ENCODE assay signal across 15 cellular contexts in the genomic region with DNA sequence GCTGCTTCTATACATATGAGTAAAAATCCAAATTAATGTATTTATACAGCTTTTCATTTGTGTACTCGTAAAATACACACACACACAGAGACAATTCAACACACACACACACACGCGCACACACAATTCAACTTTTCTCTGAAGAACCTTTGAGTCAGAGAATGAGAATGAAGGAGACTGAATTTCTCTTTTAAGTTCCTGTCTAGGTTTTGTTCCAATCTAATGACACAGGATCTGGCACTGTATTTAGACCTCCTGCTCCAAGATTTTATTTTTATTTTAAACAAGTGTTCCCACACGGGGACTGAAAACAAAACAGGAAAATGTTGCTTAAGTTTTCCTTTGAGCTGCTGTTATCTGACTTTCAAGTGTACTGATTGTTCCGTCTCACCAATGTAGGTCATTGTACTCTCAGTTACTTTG.
DNase-seq lines count a peak whose midpoint lies in the region; FAIRE-seq and TF ChIP-seq lines count a peak whose summit lies in the region.
"Had no signal": no experiment of that assay in that cellular context is flagged by ENCODE, and none has a peak within 500 bp of the region (broad histone marks: within the 10 kb centered on the region; RNA-seq: fewer than 3 reads in every experiment).

No MANE protein-coding gene starts in this region.

- no peaks in the 10 kb centered on the region for H3K9me3 ChIP-seq in right atrium auricular region
- H3K9me3 ChIP-seq in skeletal muscle satellite cell (replicated peaks; ENCODE audit: low read length) = no peaks in the 10 kb centered on the region
- H3K9me3 ChIP-seq: colonic mucosa, neutrophil had no signal

- no peak for TF ChIP-seq CTCF in right atrium auricular region (IDR thresholded peaks at IDR 0.05)

- peaks cover 0 to 79% of the 10 kb centered on the region in 2 donors for H3K4me1 ChIP-seq in right atrium auricular region
- peaks cover 40% of the 10 kb centered on the region for H3K4me1 ChIP-seq in skeletal muscle satellite cell (ENCODE audit: control insufficient read depth, insufficient read depth, low read length)
- H3K4me1 ChIP-seq: colonic mucosa had no signal

- H3K36me3 ChIP-seq in right atrium auricular region (no peaks in the 10 kb centered on the region), skeletal muscle satellite cell (ENCODE audit: insufficient read depth, low read length) (no peaks in the 10 kb centered on the region)
- H3K36me3 ChIP-seq: colonic mucosa, neutrophil had no signal

- peak overlapping the region; percentile 42 for H3K9ac ChIP-seq in skeletal muscle satellite cell (ENCODE audit: low read depth, low read length)

- H3K27ac ChIP-seq in right atrium auricular region = peak overlapping the region; percentile 80 to 83
- H3K27ac ChIP-seq: colonic mucosa, neutrophil, SK-N-MC had no signal

- FAIRE-seq in endometrium (lab: Jason Lieb, UNC) = peak; percentile 95

- H3K4me3 ChIP-seq in right atrium auricular region (no peak overlapping the region), skeletal muscle satellite cell (ENCODE audit: low read length) (peak overlapping the region; percentile 5)
- H3K4me3 ChIP-seq: colonic mucosa, SK-N-MC had no signal

- H3K27me3 ChIP-seq in right atrium auricular region = no peaks in the 10 kb centered on the region
- no peaks in the 10 kb centered on the region for H3K27me3 ChIP-seq in skeletal muscle satellite cell (ENCODE audit: control insufficient read depth, insufficient read depth, low read length)
- H3K27me3 ChIP-seq: colonic mucosa, neutrophil had no signal

- peak overlapping the region; percentile 70 for H3K4me2 ChIP-seq in skeletal muscle satellite cell (ENCODE audit: low read length)

- DNase-seq in GM04503 (ENCODE audit: low read depth) (peak; percentile 37), right atrium auricular region (ENCODE audit: low spot score) (no peak), cortex of kidney (lab: John Stamatoyannopoulos, UW) (no peak), NK-92 (lab: John Stamatoyannopoulos, UW; ENCODE audit: unreplicated experiment) (no peak)
- no peak for DNase-seq in activated CD4-positive, alpha-beta T cell treated with anti-CD3 and anti-CD28 coated beads for 4 hours
- DNase-seq in activated CD8-positive, alpha-beta memory T cell treated with anti-CD3 and anti-CD28 coated beads, Interleukin-2, amount 50 U/mL, for 48 hours = no peak
- DNase-seq: activated CD8-positive, alpha-beta memory T cell treated with anti-CD3 and anti-CD28 coated beads, Interleukin-2, amount 10 ng/mL, durations not matched to agents 7 days and 5 days; activated naive CD4-positive, alpha-beta T cell treated with Interleukin-2 at 50 U/mL for 16 hours; colonic mucosa; NCI-H2171 treated with DMSO at 0.1 percent for 48 hours; stimulated activated CD4-positive, alpha-beta T cell treated with anti-CD3 and anti-CD28 coated beads, Interleukin-12 subunit alpha, Interleukin-12 subunit beta, amount 100 ng/mL, for 4 hours had no signal
